ENCODE assay signal across 23 cellular contexts in genomic region chr7:17558135-17558534, GRCh38.
DNase-seq lines count a peak whose midpoint lies in the region; ATAC-seq and TF ChIP-seq lines count a peak whose summit lies in the region.
"Had no signal": no experiment of that assay in that cellular context is flagged by ENCODE, and none has a peak within 500 bp of the region (broad histone marks: within the 10 kb centered on the region; RNA-seq: fewer than 3 reads in every experiment).

No MANE protein-coding gene starts in this region.

- no peaks in the 10 kb centered on the region for H3K36me3 ChIP-seq in muscle layer of duodenum (ENCODE audit: control insufficient read depth in 1 of 2, insufficient read depth in 2 of 2, low read length in 2 of 2)
- H3K36me3 ChIP-seq in naive thymus-derived CD4-positive, alpha-beta T cell (ENCODE audit: control insufficient read depth in 2 of 3, insufficient read depth in 3 of 3, low read length in 3 of 3) = no peaks in the 10 kb centered on the region
- H3K36me3 ChIP-seq: MG63 had no signal

- peaks cover 12% of the 10 kb centered on the region for H3K9me3 Mint-ChIP-seq in type B pancreatic cell
- peaks cover 0 to 7% (median 0%) of the 10 kb centered on the region in 11 donors for H3K9me3 Mint-ChIP-seq in naive thymus-derived CD4-positive, alpha-beta T cell
- H3K9me3 Mint-ChIP-seq: activated naive CD4-positive, alpha-beta T cell treated with anti-CD3 and anti-CD28 coated beads, Interleukin-2, amount 50 U/mL, for 24 hours; activated T-helper 1 cell treated with anti-CD3 and anti-CD28 coated beads, Interleukin-12 subunit alpha, Interleukin-12 subunit beta, Interleukin-2, Interleukin-4 antibody, amounts not matched to agents 30 ng/mL and 10 ng/mL and 1 ng/mL, durations not matched to agents 14 hours and 24 hours and 36 hours had no signal

- H3K9me3 ChIP-seq in muscle layer of duodenum (ENCODE audit: control insufficient read depth in 1 of 2, low read length in 2 of 2) = no peaks in the 10 kb centered on the region
- no peaks in the 10 kb centered on the region for H3K9me3 ChIP-seq in naive thymus-derived CD4-positive, alpha-beta T cell (ENCODE audit: control insufficient read depth in 2 of 3, low read length in 3 of 3)
- H3K9me3 ChIP-seq: MG63 had no signal

- no peak for TF ChIP-seq CTCF in type B pancreatic cell (conservative IDR thresholded peaks at IDR 0.05)

- ATAC-seq in HG03439 (IDR thresholded peaks at IDR 0.05; ENCODE audit: unreplicated experiment) = no peak
- no peak for ATAC-seq in naive thymus-derived CD4-positive, alpha-beta T cell
- ATAC-seq: K562 had no signal

- peak overlapping the region; percentile 8 for H3K4me3 Mint-ChIP-seq in type B pancreatic cell
- H3K4me3 Mint-ChIP-seq in naive thymus-derived CD4-positive, alpha-beta T cell = no peak overlapping the region
- H3K4me3 Mint-ChIP-seq: activated naive CD4-positive, alpha-beta T cell treated with anti-CD3 and anti-CD28 coated beads, Interleukin-2, amount 50 U/mL, for 24 hours; activated T-helper 1 cell treated with anti-CD3 and anti-CD28 coated beads, Interleukin-12 subunit alpha, Interleukin-12 subunit beta, Interleukin-2, Interleukin-4 antibody, amounts not matched to agents 30 ng/mL and 10 ng/mL and 1 ng/mL, durations not matched to agents 14 hours and 24 hours and 36 hours; central memory CD8-positive, alpha-beta T cell; naive B cell had no signal

- H3K27me3 Mint-ChIP-seq in type B pancreatic cell = peaks cover 8% of the 10 kb centered on the region
- peaks cover 0 to 17% (median 5%) of the 10 kb centered on the region in 5 donors for H3K27me3 Mint-ChIP-seq in naive thymus-derived CD4-positive, alpha-beta T cell
- H3K27me3 Mint-ChIP-seq: activated naive CD4-positive, alpha-beta T cell treated with anti-CD3 and anti-CD28 coated beads, Interleukin-2, amount 50 U/mL, for 24 hours; naive B cell had no signal

- no peaks in the 10 kb centered on the region for H3K27me3 ChIP-seq in muscle layer of duodenum (ENCODE audit: low read depth, low read length)
- no peaks in the 10 kb centered on the region for H3K27me3 ChIP-seq in naive thymus-derived CD4-positive, alpha-beta T cell (ENCODE audit: control insufficient read depth in 2 of 2, insufficient read depth in 2 of 2, low read length in 2 of 2)
- H3K27me3 ChIP-seq: MG63 had no signal

- no peak overlapping the region for H3K27ac Mint-ChIP-seq in type B pancreatic cell
- no peak overlapping the region for H3K27ac Mint-ChIP-seq in naive thymus-derived CD4-positive, alpha-beta T cell
- H3K27ac Mint-ChIP-seq: activated naive CD4-positive, alpha-beta T cell treated with anti-CD3 and anti-CD28 coated beads, Interleukin-2, amount 50 U/mL, for 24 hours; activated T-helper 1 cell treated with anti-CD3 and anti-CD28 coated beads, Interleukin-12 subunit alpha, Interleukin-12 subunit beta, Interleukin-2, Interleukin-4 antibody, amounts not matched to agents 30 ng/mL and 10 ng/mL and 1 ng/mL, durations not matched to agents 14 hours and 24 hours and 36 hours; naive B cell had no signal

- H3K4me3 ChIP-seq in muscle layer of duodenum (ENCODE audit: low read depth in 1 of 2, low read length in 2 of 2) = no peak overlapping the region
- H3K4me3 ChIP-seq in naive thymus-derived CD4-positive, alpha-beta T cell (ENCODE audit: low read length) = no peak overlapping the region
- H3K4me3 ChIP-seq: K562, MG63, SK-N-MC had no signal

- CTCF ChIA-PET in naive thymus-derived CD4-positive, alpha-beta T cell (lab: Charles Lee) = no interaction called here

- peak overlapping the region; percentile 95 for H3K27ac ChIP-seq in epithelial cell of prostate
- peak overlapping the region; percentile 30 for H3K27ac ChIP-seq in muscle layer of duodenum (ENCODE audit: low read length)
- no peak overlapping the region for H3K27ac ChIP-seq in naive thymus-derived CD4-positive, alpha-beta T cell (ENCODE audit: low read depth, low read length)
- H3K27ac ChIP-seq: SK-N-MC had no signal

- intact Hi-C loops in naive thymus-derived CD4-positive, alpha-beta T cell (cut with micrococcal nuclease) = no loop called here

- POLR2A ChIA-PET in naive thymus-derived CD4-positive, alpha-beta T cell (lab: Charles Lee) = no interaction called here

- peaks cover 10% of the 10 kb centered on the region for H3K36me3 Mint-ChIP-seq in type B pancreatic cell
- no peaks in the 10 kb centered on the region for H3K36me3 Mint-ChIP-seq in naive thymus-derived CD4-positive, alpha-beta T cell
- H3K36me3 Mint-ChIP-seq: activated naive CD4-positive, alpha-beta T cell treated with anti-CD3 and anti-CD28 coated beads, Interleukin-2, amount 50 U/mL, for 24 hours; naive B cell had no signal

- no peaks in the 10 kb centered on the region for H3K4me1 Mint-ChIP-seq in type B pancreatic cell (ENCODE audit: unreplicated experiment)
- H3K4me1 Mint-ChIP-seq in naive thymus-derived CD4-positive, alpha-beta T cell = no peaks in the 10 kb centered on the region
- H3K4me1 Mint-ChIP-seq: activated naive CD4-positive, alpha-beta T cell treated with anti-CD3 and anti-CD28 coated beads, Interleukin-2, amount 50 U/mL, for 24 hours; central memory CD8-positive, alpha-beta T cell had no signal

- DNase-seq in HT-29 (ENCODE audit: low spot score) (peak; percentile 21), epithelial cell of prostate (ENCODE audit: low read depth, low spot score) (no peak), type B pancreatic cell (ENCODE audit: extremely low spot score, unreplicated experiment) (no peak), SIG-M5 (lab: John Stamatoyannopoulos, UW) (no peak), NCI-H187 treated with DMSO at 0.1 percent for 48 hours (lab: John Stamatoyannopoulos, UW) (no peak)
- no peak for DNase-seq in naive thymus-derived CD4-positive, alpha-beta T cell
- DNase-seq: activated CD4-positive, alpha-beta T cell treated with anti-CD3 and anti-CD28 coated beads, Interleukin-2, amount 50 U/mL, for 1 hour; aorta; foreskin melanocyte; H7; hippocampal formation; mammary epithelial cell; MG63; naive B cell; NCI-H1436 treated with DMSO at 0.1 percent for 48 hours; stimulated activated CD4-positive, alpha-beta T cell treated with anti-CD3 and anti-CD28 coated beads, Interleukin-1b, Interleukin-23, amount 100 ng/mL, for 48 hours had no signal

- peaks cover 10 to 11% of the 10 kb centered on the region in 2 donors for H3K4me1 ChIP-seq in muscle layer of duodenum (ENCODE audit: control insufficient read depth in 1 of 2, insufficient read depth in 2 of 2, low read length in 2 of 2)
- no peaks in the 10 kb centered on the region for H3K4me1 ChIP-seq in naive thymus-derived CD4-positive, alpha-beta T cell (ENCODE audit: control insufficient read depth in 2 of 2, insufficient read depth in 2 of 2, low read length in 2 of 2)
